ENCODE assay signal across 21 cellular contexts in the genomic region with DNA sequence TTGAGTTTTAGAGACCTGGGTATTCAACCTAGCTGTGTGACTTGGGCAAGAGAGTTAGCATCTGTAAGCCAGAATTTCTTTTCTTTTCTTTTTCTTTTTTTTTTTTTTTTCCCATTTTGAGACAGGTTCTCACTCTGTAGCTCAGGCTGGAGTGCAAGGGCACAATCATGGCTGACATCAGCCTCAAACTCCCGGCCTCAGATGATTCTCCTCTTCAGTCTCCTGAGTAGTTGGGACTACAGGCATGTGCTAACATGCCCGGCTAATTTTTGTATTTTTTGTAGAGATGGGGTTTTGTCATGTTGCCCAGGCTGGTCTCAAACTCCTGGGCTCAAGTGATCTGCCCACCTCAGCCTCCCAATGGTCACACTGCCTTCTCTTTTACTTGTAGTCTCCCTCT. TPM values are rescaled to one million over a fixed set of nuclear protein-coding genes. Genes with fewer than 3 reads are reported as not detected.
A peak's percentile ranks its signal among the peaks of the same experiment; 100 is the strongest.
DNase-seq lines count a peak whose midpoint lies in the region; ATAC-seq, FAIRE-seq and TF ChIP-seq lines count a peak whose summit lies in the region.
"Had no signal": no experiment of that assay in that cellular context is flagged by ENCODE, and none has a peak within 500 bp of the region (broad histone marks: within the 10 kb centered on the region; RNA-seq: fewer than 3 reads in every experiment).

No MANE protein-coding gene starts in this region.

- H4K20me1 ChIP-seq in H9 (ENCODE audit: control insufficient read depth, insufficient read depth, insufficient read length) = no peaks in the 10 kb centered on the region
- peaks cover 73% of the 10 kb centered on the region for H4K20me1 ChIP-seq in astrocyte (ENCODE audit: insufficient read depth, low read length)

- H3K4ac ChIP-seq in H9 (ENCODE audit: low read depth, low read length) = no peak overlapping the region

- no peak for DNase-seq in activated CD4-positive, alpha-beta T cell treated with anti-CD3 and anti-CD28 coated beads for 36 hours
- DNase-seq in activated CD4-positive, alpha-beta T cell treated with anti-CD3 and anti-CD28 coated beads, Interleukin-2, amount 10 ng/mL, durations not matched to agents 24 days and 14 days = no peak
- DNase-seq in H9 = no peak
- DNase-seq in astrocyte (ENCODE audit: low read depth) = no peak
- no peak for DNase-seq in memory B cell (ENCODE audit: low spot score in 2 of 2)
- DNase-seq in NCI-H526 (lab: John Stamatoyannopoulos, UW) = no peak
- no peak for DNase-seq in GOT3 (lab: John Stamatoyannopoulos, UW)
- DNase-seq: CD8-positive, alpha-beta T cell; DMS79 treated with DMSO at 0.1 percent for 48 hours; IMR-90; Karpas-422; MM.1S; NCI-H1105; NCI-H1694; NCI-H345; NK-92 treated with Interleukin-12 subunit alpha and Interleukin-12 subunit beta, amount 100 ng/mL, for 24 hours; SHP77 had no signal

- no peak overlapping the region for H3K4me3 ChIP-seq in astrocyte (ENCODE audit: insufficient read depth, low read depth, low read length)
- H3K4me3 ChIP-seq: GM12878 had no signal

- no peak overlapping the region for H2BK20ac ChIP-seq in H9 (ENCODE audit: low read depth, low read length, poor library complexity, severe bottlenecking)

- H2BK5ac ChIP-seq in H9 (ENCODE audit: insufficient read length, low read length) = no peak overlapping the region

- peaks cover 26% of the 10 kb centered on the region for H3K36me3 ChIP-seq in astrocyte (ENCODE audit: insufficient read depth, low read length)

- no peaks in the 10 kb centered on the region for H3K23me2 ChIP-seq in H9 (ENCODE audit: insufficient read length, low read depth, low read length, poor library complexity, severe bottlenecking)

- FAIRE-seq in astrocyte (lab: Jason Lieb, UNC) = no peak
- FAIRE-seq: D721Med, H1 had no signal

- no peak overlapping the region for H2AK5ac ChIP-seq in H9 (ENCODE audit: insufficient read length, low read length)

- no peak overlapping the region for H2BK12ac ChIP-seq in H9 (ENCODE audit: insufficient read length, low read depth, low read length)

- no peak for ATAC-seq in activated CD4-positive, alpha-beta T cell treated with anti-CD3 and anti-CD28 coated beads for 36 hours
- ATAC-seq in memory B cell (ENCODE audit: low read depth) (no peak), HG03521 (IDR thresholded peaks at IDR 0.05; ENCODE audit: unreplicated experiment) (no peak)
- ATAC-seq: CD8-positive, alpha-beta T cell; GM12878 had no signal

- H3K4me1 Mint-ChIP-seq in activated CD4-positive, alpha-beta T cell treated with anti-CD3 and anti-CD28 coated beads for 36 hours = peaks cover 30% of the 10 kb centered on the region
- H3K4me1 Mint-ChIP-seq in activated CD4-positive, alpha-beta T cell treated with anti-CD3 and anti-CD28 coated beads, Interleukin-2, amount 10 ng/mL, durations not matched to agents 24 days and 14 days = peaks cover 14% of the 10 kb centered on the region
- H3K4me1 Mint-ChIP-seq in H9 (peaks cover 4 to 9% of the 10 kb centered on the region in 2 experiments), astrocyte (ENCODE audit: low read depth, unreplicated experiment) (peaks cover 16% of the 10 kb centered on the region), memory B cell (peaks cover 24% of the 10 kb centered on the region)

- peaks cover 3% of the 10 kb centered on the region for H3K79me1 ChIP-seq in H9 (ENCODE audit: insufficient read depth, low read depth, low read length, poor library complexity, severe bottlenecking)

- H3K27me3 Mint-ChIP-seq in activated CD4-positive, alpha-beta T cell treated with anti-CD3 and anti-CD28 coated beads for 36 hours = no peaks in the 10 kb centered on the region
- no peaks in the 10 kb centered on the region for H3K27me3 Mint-ChIP-seq in activated CD4-positive, alpha-beta T cell treated with anti-CD3 and anti-CD28 coated beads, Interleukin-2, amount 10 ng/mL, durations not matched to agents 24 days and 14 days
- H3K27me3 Mint-ChIP-seq in H9 (ENCODE audit: low read depth) = no peaks in the 10 kb centered on the region
- H3K27me3 Mint-ChIP-seq in astrocyte (ENCODE audit: low read depth, unreplicated experiment) = no peaks in the 10 kb centered on the region
- H3K27me3 Mint-ChIP-seq in memory B cell = no peaks in the 10 kb centered on the region

- no peak overlapping the region for H3K18ac ChIP-seq in H9 (ENCODE audit: insufficient read length, low read depth, low read length)

- peaks cover 23% of the 10 kb centered on the region for H3K79me2 ChIP-seq in H9 (ENCODE audit: insufficient read depth, low read length)
- peaks cover 99% of the 10 kb centered on the region for H3K79me2 ChIP-seq in astrocyte (ENCODE audit: insufficient read depth, low read length)

- H3K27ac ChIP-seq in H9 (ENCODE audit: insufficient read length, low read depth, low read length) (no peak overlapping the region), astrocyte (ENCODE audit: low read depth, low read length) (no peak overlapping the region)

- H3T11ph ChIP-seq in H9 (ENCODE audit: low read length) = no peak overlapping the region

- no peak overlapping the region for H2AFZ ChIP-seq in H9 (ENCODE audit: low read length)
- H2AFZ ChIP-seq in astrocyte (ENCODE audit: low read depth, low read length) = no peak overlapping the region

- intact Hi-C loops in activated CD4-positive, alpha-beta T cell treated with anti-CD3 and anti-CD28 coated beads for 36 hours (cut with DNase I, micrococcal nuclease) = no loop called here
- intact Hi-C loops in activated CD4-positive, alpha-beta T cell treated with anti-CD3 and anti-CD28 coated beads, Interleukin-2, amount 10 ng/mL, durations not matched to agents 24 days and 14 days (cut with micrococcal nuclease) = no loop called here

- WGBS in H9 (ENCODE audit: extremely low coverage, insufficient read length, low lambda C conversion rate) = no CpG with 5 or more reads among the region's 2 CpGs

- H3K4me3 Mint-ChIP-seq in activated CD4-positive, alpha-beta T cell treated with anti-CD3 and anti-CD28 coated beads for 36 hours = no peak overlapping the region
- H3K4me3 Mint-ChIP-seq in activated CD4-positive, alpha-beta T cell treated with anti-CD3 and anti-CD28 coated beads, Interleukin-2, amount 10 ng/mL, durations not matched to agents 24 days and 14 days = no peak overlapping the region
- H3K4me3 Mint-ChIP-seq in H9 = no peak overlapping the region
- no peak overlapping the region for H3K4me3 Mint-ChIP-seq in astrocyte (ENCODE audit: unreplicated experiment)
- H3K4me3 Mint-ChIP-seq in memory B cell = no peak overlapping the region
- H3K4me3 Mint-ChIP-seq: CD8-positive, alpha-beta T cell had no signal

- H2BK120ac ChIP-seq in H9 (ENCODE audit: low read depth, low read length, poor library complexity, severe bottlenecking) = no peak overlapping the region

- H3K4me2 ChIP-seq in H9 (ENCODE audit: insufficient read depth, insufficient read length, low read length) (no peak overlapping the region), astrocyte (ENCODE audit: low read length) (no peak overlapping the region)

- no peak overlapping the region for H3K9ac ChIP-seq in H9 (ENCODE audit: extremely low read depth, insufficient read length, low read length)
- H3K9ac ChIP-seq in astrocyte (ENCODE audit: low read length) = no peak overlapping the region

- no peak overlapping the region for H3K23ac ChIP-seq in H9 (ENCODE audit: insufficient read length, low read depth, low read length)

- no peak overlapping the region for H4K91ac ChIP-seq in H9 (ENCODE audit: insufficient read length, low read depth, low read length)

- peaks cover 19% of the 10 kb centered on the region for H3K36me3 Mint-ChIP-seq in activated CD4-positive, alpha-beta T cell treated with anti-CD3 and anti-CD28 coated beads for 36 hours (ENCODE audit: low read depth)
- peaks cover 35% of the 10 kb centered on the region for H3K36me3 Mint-ChIP-seq in activated CD4-positive, alpha-beta T cell treated with anti-CD3 and anti-CD28 coated beads, Interleukin-2, amount 10 ng/mL, durations not matched to agents 24 days and 14 days (ENCODE audit: low read depth)
- H3K36me3 Mint-ChIP-seq in H9 (ENCODE audit: insufficient read depth in 1 of 3, low read depth in 3 of 3) (peaks cover 20 to 51% (median 37%) of the 10 kb centered on the region in 3 experiments; a peak in 6 of 7 replicates), astrocyte (ENCODE audit: low read depth, unreplicated experiment) (peaks cover 17% of the 10 kb centered on the region), memory B cell (peaks cover 26% of the 10 kb centered on the region)

- TF ChIP-seq CTCF in H9 (conservative IDR thresholded peaks at IDR 0.05) (no peak), astrocyte (IDR thresholded peaks at IDR 0.05; ENCODE audit: insufficient read depth, low read depth, low read length) (no peak)

- H3K4me1 ChIP-seq in H9 (ENCODE audit: insufficient read depth, low read length) (no peaks in the 10 kb centered on the region; the same call in 1 of the 2 replicates), astrocyte (ENCODE audit: insufficient read depth, low read length) (no peaks in the 10 kb centered on the region)

- no peaks in the 10 kb centered on the region for H3K9me3 ChIP-seq in H9 (ENCODE audit: control insufficient read depth, low read depth, low read length)
- no peaks in the 10 kb centered on the region for H3K9me3 ChIP-seq in astrocyte (ENCODE audit: insufficient read depth, low read depth, low read length)

- H3K9me3 Mint-ChIP-seq in activated CD4-positive, alpha-beta T cell treated with anti-CD3 and anti-CD28 coated beads for 36 hours (ENCODE audit: low read depth) = no peaks in the 10 kb centered on the region
- H3K9me3 Mint-ChIP-seq in activated CD4-positive, alpha-beta T cell treated with anti-CD3 and anti-CD28 coated beads, Interleukin-2, amount 10 ng/mL, durations not matched to agents 24 days and 14 days = no peaks in the 10 kb centered on the region
- H3K9me3 Mint-ChIP-seq in H9 (no peaks in the 10 kb centered on the region), astrocyte (ENCODE audit: unreplicated experiment) (no peaks in the 10 kb centered on the region), memory B cell (no peaks in the 10 kb centered on the region)
- H3K9me3 Mint-ChIP-seq: CD8-positive, alpha-beta T cell had no signal

- CTCF ChIA-PET in activated CD4-positive, alpha-beta T cell treated with anti-CD3 and anti-CD28 coated beads for 36 hours (lab: Charles Lee) = interaction anchor here (0.9 kb wide), 1 partner anchor 10 kb away, joined by 3 read pairs; no protein-coding TSS in a partner anchor

- no peak overlapping the region for H4K8ac ChIP-seq in H9 (replicated peaks; ENCODE audit: insufficient read length, low read depth, low read length)

- no peak overlapping the region for H3K14ac ChIP-seq in H9 (ENCODE audit: insufficient read depth, low read length)

- H3K27ac Mint-ChIP-seq in activated CD4-positive, alpha-beta T cell treated with anti-CD3 and anti-CD28 coated beads for 36 hours = peak overlapping the region; percentile 14
- no peak overlapping the region for H3K27ac Mint-ChIP-seq in activated CD4-positive, alpha-beta T cell treated with anti-CD3 and anti-CD28 coated beads, Interleukin-2, amount 10 ng/mL, durations not matched to agents 24 days and 14 days
- peak overlapping the region in 2 of 3 experiments; percentile 73 to 74; a peak in 3 of 7 replicates for H3K27ac Mint-ChIP-seq in H9
- peak overlapping the region; percentile 18 for H3K27ac Mint-ChIP-seq in astrocyte (ENCODE audit: unreplicated experiment)
- peak overlapping the region; percentile 43 for H3K27ac Mint-ChIP-seq in memory B cell

- H3K27me3 ChIP-seq in H9 (ENCODE audit: insufficient read depth, low read length) = no peaks in the 10 kb centered on the region
- H3K27me3 ChIP-seq in astrocyte (ENCODE audit: insufficient read depth, low read length) = no peaks in the 10 kb centered on the region

- POLR2A ChIA-PET in activated CD4-positive, alpha-beta T cell treated with anti-CD3 and anti-CD28 coated beads for 36 hours (lab: Charles Lee) = no interaction called here

- H2BK15ac ChIP-seq in H9 (ENCODE audit: low read depth, low read length) = no peak overlapping the region

- H3K56ac ChIP-seq in H9 (ENCODE audit: insufficient read length, low read depth, low read length) = no peak overlapping the region

- no peak overlapping the region for H4K5ac ChIP-seq in H9 (ENCODE audit: insufficient read length, low read depth, low read length)

RNA-seq across cellular contexts. Expression of a gene that starts 33.0 kb away (rescaled TPM):
- 10 to 100 TPM; 54.2 to 59.9 TPM for total RNA-seq in activated CD4-positive, alpha-beta T cell treated with anti-CD3 and anti-CD28 coated beads for 36 hours
- total RNA-seq in activated CD4-positive, alpha-beta T cell treated with anti-CD3 and anti-CD28 coated beads, Interleukin-2, amount 10 ng/mL, durations not matched to agents 24 days and 14 days = 62.4 and 67.0 TPM in 2 replicates
- total RNA-seq in H9 (2021) (169 and 173 TPM in 2 replicates), astrocyte (103 and 109 TPM in 2 replicates)
